Comparison of ENCODE assay signal across 2 cellular contexts in genomic region chr1:1671365-1672119, GRCh38.
TF ChIP-seq lines count a peak whose summit lies in the region.

No MANE protein-coding gene starts in this region.

TF ChIP-seq in HepG2, 621 proteins besides CTCF, POLR2A, EP300 and RAD21:
- TF ChIP-seq EHMT2 (IDR thresholded peaks at IDR 0.05; ENCODE audit: borderline replicate concordance, low read depth, low read length) (no peak), SNAI1 (CRISPR knock-in tag; IDR thresholded peaks at IDR 0.05; ENCODE audit: borderline replicate concordance) (no peak), SCMH1 (CRISPR knock-in tag; IDR thresholded peaks at IDR 0.05; ENCODE audit: borderline replicate concordance) (no peak), ZNF616 (CRISPR knock-in tag; IDR thresholded peaks at IDR 0.05; ENCODE audit: low read depth) (no peak), ZNF512 (CRISPR knock-in tag; IDR thresholded peaks at IDR 0.05) (no peak), ZNF782 (CRISPR knock-in tag; IDR thresholded peaks at IDR 0.05; ENCODE audit: borderline replicate concordance) (no peak), KDM3A (CRISPR knock-in tag; IDR thresholded peaks at IDR 0.05; ENCODE audit: low read depth) (no peak), MXD1 (CRISPR knock-in tag; IDR thresholded peaks at IDR 0.05) (no peak), REL (CRISPR knock-in tag; conservative IDR thresholded peaks at IDR 0.05) (no peak), NRL (CRISPR knock-in tag; IDR thresholded peaks at IDR 0.05; ENCODE audit: borderline replicate concordance) (no peak), ZFAT (CRISPR knock-in tag; conservative IDR thresholded peaks at IDR 0.05) (no peak), MAFK (conservative IDR thresholded peaks at IDR 0.05 in 1 of 2, IDR thresholded peaks at IDR 0.05 in 1 of 2; ENCODE audit: low read length in 2 of 2) (no peak)
TF ChIP-seq in HepG2: peak in this region for 0.

TF ChIP-seq in GM23338, 12 proteins besides CTCF, POLR2A, EP300 and RAD21:
- TF ChIP-seq NANOG (IDR thresholded peaks at IDR 0.05; ENCODE audit: borderline replicate concordance) (no peak), EZH2 (IDR thresholded peaks at IDR 0.05; ENCODE audit: low read depth, unreplicated experiment) (no peak), ZNF462 (CRISPR knock-in tag; IDR thresholded peaks at IDR 0.05) (no peak), STAT1 (IDR thresholded peaks at IDR 0.05; ENCODE audit: unreplicated experiment) (no peak), CREB1 (CRISPR knock-in tag; IDR thresholded peaks at IDR 0.05; ENCODE audit: low read depth) (no peak), ZNF331 (CRISPR knock-in tag; IDR thresholded peaks at IDR 0.05; ENCODE audit: low read depth) (no peak), REST (IDR thresholded peaks at IDR 0.05; ENCODE audit: unreplicated experiment) (no peak), JUNB (IDR thresholded peaks at IDR 0.05; ENCODE audit: unreplicated experiment) (no peak), ZNF114 (CRISPR knock-in tag; IDR thresholded peaks at IDR 0.05) (no peak)
